Comparison of ENCODE assay signal across 15 cellular contexts in genomic region chr3:152621006-152621868, GRCh38.
DNase-seq lines count a peak whose midpoint lies in the region; ATAC-seq lines count a peak whose summit lies in the region.
"Had no signal": no experiment of that assay in that cellular context is flagged by ENCODE, and none has a peak within 500 bp of the region (broad histone marks: within the 10 kb centered on the region; RNA-seq: fewer than 3 reads in every experiment).

No MANE protein-coding gene starts in this region.

- no peak overlapping the region for H3K23ac ChIP-seq in mesenchymal stem cell (ENCODE audit: low read length in 2 of 2)

- H2AK5ac ChIP-seq in mesenchymal stem cell (ENCODE audit: low read length, severe bottlenecking): no peak overlapping the region

- no peaks in the 10 kb centered on the region for H3K27me3 ChIP-seq in mesenchymal stem cell (ENCODE audit: control insufficient read depth in 1 of 2, insufficient read depth in 1 of 2, low read length in 2 of 2)

- no peak overlapping the region for H2BK12ac ChIP-seq in mesenchymal stem cell (ENCODE audit: low read length in 2 of 2)

- peak; percentile 36 for DNase-seq in RPMI7951 (ENCODE audit: low read depth)
- peak; percentile 54 for DNase-seq in epidermal melanocyte (ENCODE audit: insufficient read length, low spot score)
- peak; percentile 18 for DNase-seq in mesenchymal stem cell
- no peak for DNase-seq in NCI-H1930 (lab: John Stamatoyannopoulos, UW)
- DNase-seq in posterior vena cava (ENCODE audit: low spot score): no peak
- no peak for DNase-seq in NCI-H446 (lab: John Stamatoyannopoulos, UW)
- DNase-seq: activated CD4-positive, alpha-beta T cell treated with anti-CD3 and anti-CD28 coated beads for 1 hour; activated CD8-positive, alpha-beta memory T cell treated with anti-CD3 and anti-CD28 coated beads, Interleukin-2, amount 50 U/mL, for 48 hours; cortex of kidney; NCI-H1092 treated with DMSO at 0.1 percent for 48 hours; NCI-H510A; stimulated activated CD4-positive, alpha-beta T cell treated with anti-CD3 and anti-CD28 coated beads, Interleukin-4, amount 100 ng/mL, for 4 hours; stimulated activated naive CD4-positive, alpha-beta T cell had no signal

- no peak overlapping the region for H2BK120ac ChIP-seq in mesenchymal stem cell (ENCODE audit: low read depth, low read length)

- intact Hi-C loops in posterior vena cava (cut with DNase I): no loop called here

- H3K4me1 ChIP-seq in mesenchymal stem cell (ENCODE audit: control insufficient read depth, insufficient read depth, low read depth, low read length): no peaks in the 10 kb centered on the region

- H2BK5ac ChIP-seq in mesenchymal stem cell (ENCODE audit: low read depth, low read length, poor library complexity, severe bottlenecking): no peak overlapping the region

- H3K9me3 ChIP-seq in mesenchymal stem cell (ENCODE audit: control insufficient read depth, low read length): no peaks in the 10 kb centered on the region

- no peak for ATAC-seq in HG02571 (IDR thresholded peaks at IDR 0.05; ENCODE audit: unreplicated experiment)

- H2AFZ ChIP-seq in mesenchymal stem cell (ENCODE audit: low read depth, low read length): no peak overlapping the region

- no peak overlapping the region for H3K18ac ChIP-seq in mesenchymal stem cell (ENCODE audit: low read depth in 1 of 2, low read length in 2 of 2)

- no peak overlapping the region for H3K4me2 ChIP-seq in mesenchymal stem cell (ENCODE audit: low read length, poor library complexity, severe bottlenecking)

- H3K27ac ChIP-seq in mesenchymal stem cell (ENCODE audit: low read length, poor library complexity, severe bottlenecking) (no peak overlapping the region), temporal lobe (ENCODE audit: low read depth, low read length) (peak overlapping the region; percentile 54)

- H3K14ac ChIP-seq in mesenchymal stem cell (ENCODE audit: low read length in 2 of 2): no peak overlapping the region

- WGBS in mesenchymal stem cell: 55% methylated on average over 7 of the region's 8 CpGs

- no peaks in the 10 kb centered on the region for H3K79me1 ChIP-seq in mesenchymal stem cell (replicated peaks; ENCODE audit: low read length, poor library complexity, severe bottlenecking)

- H3K4ac ChIP-seq in mesenchymal stem cell (ENCODE audit: low read depth in 1 of 2, low read length in 2 of 2): no peak overlapping the region

- H4K8ac ChIP-seq in mesenchymal stem cell (ENCODE audit: low read length): no peak overlapping the region

- no peak overlapping the region for H2BK15ac ChIP-seq in mesenchymal stem cell (ENCODE audit: low read depth, poor library complexity, severe bottlenecking)

- H3K36me3 ChIP-seq in mesenchymal stem cell (ENCODE audit: control insufficient read depth in 1 of 2, insufficient read depth in 2 of 2, low read depth in 1 of 2, low read length in 2 of 2): no peaks in the 10 kb centered on the region

- H3K4me3 ChIP-seq in mesenchymal stem cell (ENCODE audit: insufficient read depth in 1 of 2, low read depth in 1 of 2, low read length in 2 of 2): no peak overlapping the region

- H4K91ac ChIP-seq in mesenchymal stem cell (ENCODE audit: low read length): no peak overlapping the region

- H3K9ac ChIP-seq in mesenchymal stem cell (ENCODE audit: low read length): no peak overlapping the region

Comparison
In these comparisons a context has a peak if more than half of its experiments do, and no peak if none do; other contexts are left out.
1. DNase-seq: peak in RPMI7951 (single experiment), epidermal melanocyte (single experiment) and mesenchymal stem cell (single experiment); none in NCI-H1930 (0 of 2), posterior vena cava (single experiment) and NCI-H446 (0 of 2).